Comparison of ENCODE assay signal across 18 cellular contexts in genomic region chr5:61731946-61732314, GRCh38.
DNase-seq lines count a peak whose midpoint lies in the region; ATAC-seq and TF ChIP-seq lines count a peak whose summit lies in the region.
"Had no signal": no experiment of that assay in that cellular context is flagged by ENCODE, and none has a peak within 500 bp of the region (broad histone marks: within the 10 kb centered on the region; RNA-seq: fewer than 3 reads in every experiment).

No MANE protein-coding gene starts in this region.

- peak overlapping the region; percentile 85 for H3K27ac ChIP-seq in angular gyrus (ENCODE audit: low read depth, low read length)
- H3K27ac ChIP-seq in iPS-20b (ENCODE audit: low read length), result no peak overlapping the region
- H3K27ac ChIP-seq: A549, GM23248, hepatocyte had no signal

- peak overlapping the region; percentile 48; the same call in 1 of the 2 replicates for H3K4me3 ChIP-seq in iPS-20b (ENCODE audit: low read length)
- H3K4me3 ChIP-seq: A549, GM23248, hepatocyte had no signal

- H3K9me3 ChIP-seq in ES-I3 (ENCODE audit: control insufficient read depth, insufficient read depth, low read length), result no peaks in the 10 kb centered on the region
- H3K9me3 ChIP-seq in iPS-20b (ENCODE audit: insufficient read depth, low read depth, low read length), result no peaks in the 10 kb centered on the region
- H3K9me3 ChIP-seq: A549 had no signal

- peaks cover 13% of the 10 kb centered on the region for H3K27me3 ChIP-seq in iPS-20b (ENCODE audit: insufficient read depth, low read length)

- H3K9ac ChIP-seq in ES-I3 (ENCODE audit: low read depth, low read length) (peak overlapping the region; percentile 24; the same call in 1 of the 2 replicates), iPS-20b (ENCODE audit: low read depth, low read length) (no peak overlapping the region; the same call in 1 of the 2 replicates)
- H3K9ac ChIP-seq: GM23248 had no signal

- TF ChIP-seq CTCF in omental fat pad (IDR thresholded peaks at IDR 0.05), result no peak

- no peak for DNase-seq in omental fat pad (ENCODE audit: low spot score)
- DNase-seq in head of caudate nucleus, result no peak
- no peak for DNase-seq in dedifferentiated amniotic fluid mesenchymal stem cell (ENCODE audit: extremely low spot score)
- DNase-seq: activated CD4-positive, alpha-beta T cell treated with anti-CD3 and anti-CD28 coated beads, Interleukin-2, amount 50 U/mL, for 1 hour; aorta; GDM1; GM23248; NCI-H526; SHP77; stimulated activated CD4-positive, alpha-beta T cell treated with anti-CD3 and anti-CD28 coated beads, Interleukin-1b, Interleukin-23, amount 100 ng/mL, for 48 hours; stimulated activated naive CD8-positive, alpha-beta T cell treated with anti-CD3 and anti-CD28 coated beads, Interleukin-15, Interleukin-2, amounts not matched to agents 100 U/mL and 50 U/mL, for 24 hours had no signal

- peaks cover 8% of the 10 kb centered on the region; the same call in 1 of the 2 replicates for H3K4me1 ChIP-seq in ES-I3 (ENCODE audit: insufficient read depth, low read length)
- H3K4me1 ChIP-seq in iPS-20b (ENCODE audit: insufficient read depth, low read length), result peaks cover 16% of the 10 kb centered on the region
- H3K4me1 ChIP-seq: A549 had no signal

- ATAC-seq in omental fat pad (ENCODE audit: low FRiP score), result peak; percentile 28
- ATAC-seq in GM18907 (IDR thresholded peaks at IDR 0.05; ENCODE audit: unreplicated experiment), result no peak
- no peak for ATAC-seq in GM19395 (IDR thresholded peaks at IDR 0.05; ENCODE audit: unreplicated experiment)
- ATAC-seq: A549; stimulated activated naive CD8-positive, alpha-beta T cell treated with anti-CD3 and anti-CD28 coated beads, Interleukin-15, Interleukin-2, amounts not matched to agents 100 U/mL and 50 U/mL, for 24 hours had no signal

- no peaks in the 10 kb centered on the region for H3K36me3 ChIP-seq in ES-I3 (ENCODE audit: insufficient read depth, low read length)
- no peaks in the 10 kb centered on the region for H3K36me3 ChIP-seq in iPS-20b (ENCODE audit: insufficient read depth, low read depth, low read length)

- intact Hi-C loops in head of caudate nucleus (cut with DNase I), result no loop called here
